In the genomic region with DNA sequence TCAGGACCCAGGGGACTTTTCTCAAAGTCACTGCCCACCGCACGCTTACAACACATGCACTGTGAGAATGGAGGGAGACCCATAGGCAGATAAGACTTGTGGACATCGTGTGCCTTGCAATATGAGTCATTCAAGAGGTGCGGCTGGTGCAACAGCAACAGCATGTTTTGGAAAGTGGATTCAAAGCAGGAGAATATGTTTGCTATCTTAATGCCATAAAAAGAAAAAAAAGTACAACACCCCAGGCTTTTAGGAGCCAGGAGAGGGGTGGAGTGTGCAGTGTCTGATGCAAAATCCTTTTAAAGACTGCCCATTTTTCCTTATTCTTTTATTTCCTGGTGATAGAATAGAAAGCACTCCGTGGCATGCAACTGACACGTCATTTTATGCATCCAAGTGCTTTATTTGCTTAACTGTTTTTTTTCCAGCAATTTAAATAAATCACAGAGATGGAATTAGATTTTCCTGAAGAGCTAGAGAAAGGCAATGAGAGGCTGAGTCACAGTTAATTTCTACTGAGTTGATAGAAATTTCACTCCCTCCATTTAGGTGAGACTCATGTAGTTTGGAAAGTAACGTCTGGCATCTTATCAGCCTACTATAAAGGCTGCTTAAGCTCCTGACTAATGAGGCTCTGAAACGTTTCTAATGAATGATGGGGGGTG, we compare ENCODE assay signal across 14 cellular contexts.
DNase-seq lines count a peak whose midpoint lies in the region; ATAC-seq, FAIRE-seq and TF ChIP-seq lines count a peak whose summit lies in the region.
"Had no signal": no experiment of that assay in that cellular context is flagged by ENCODE, and none has a peak within 500 bp of the region (broad histone marks: within the 10 kb centered on the region; RNA-seq: fewer than 3 reads in every experiment).

No MANE protein-coding gene starts in this region.

- ATAC-seq in left cardiac atrium (peak; percentile 47 to 89), heart right ventricle (no peak), HG03108 (IDR thresholded peaks at IDR 0.05; ENCODE audit: unreplicated experiment) (no peak)
- ATAC-seq in stimulated activated naive B cell treated with anti-CD40 and anti-IgM and Interleukin-4, amounts not matched to agents 10 μg/mL and 1 μg/mL and 100 μg/mL, for 72 hours (replicated peaks), result no peak
- ATAC-seq: GM12878 had no signal

- peaks cover 0 to 7% (median 0%) of the 10 kb centered on the region in 7 donors for H3K27me3 ChIP-seq in heart right ventricle
- H3K27me3 ChIP-seq: ascending aorta; BLaER1 treated with 17β-estradiol and CSF1 and Interleukin-3, amounts not matched to agents 10 nM and 100 nM; neutrophil; SJCRH30 had no signal

- no peaks in the 10 kb centered on the region for H3K9me3 Mint-ChIP-seq in stimulated activated naive B cell treated with anti-CD40 and anti-IgM and Interleukin-4, amounts not matched to agents 10 μg/mL and 1 μg/mL and 100 μg/mL, for 72 hours

- no peak overlapping the region for H3K27ac ChIP-seq in heart right ventricle
- H3K27ac ChIP-seq in RWPE1, result peak overlapping the region; percentile 58; the same call in 1 of the 2 replicates
- H3K27ac ChIP-seq: ascending aorta; BLaER1 treated with 17β-estradiol and CSF1 and Interleukin-3, amounts not matched to agents 10 nM and 100 nM; neutrophil; SJCRH30 had no signal

- H3K9me3 ChIP-seq in heart right ventricle, result no peaks in the 10 kb centered on the region
- H3K9me3 ChIP-seq: ascending aorta; BLaER1 treated with 17β-estradiol and CSF1 and Interleukin-3, amounts not matched to agents 10 nM and 100 nM; neutrophil; SJCRH30 had no signal

- no peaks in the 10 kb centered on the region for H3K4me1 ChIP-seq in heart right ventricle
- H3K4me1 ChIP-seq: ascending aorta; BLaER1 treated with 17β-estradiol and CSF1 and Interleukin-3, amounts not matched to agents 10 nM and 100 nM; SJCRH30 had no signal

- H3K27me3 Mint-ChIP-seq in stimulated activated naive B cell treated with anti-CD40 and anti-IgM and Interleukin-4, amounts not matched to agents 10 μg/mL and 1 μg/mL and 100 μg/mL, for 72 hours, result no peaks in the 10 kb centered on the region

- no peak overlapping the region for H3K27ac Mint-ChIP-seq in stimulated activated naive B cell treated with anti-CD40 and anti-IgM and Interleukin-4, amounts not matched to agents 10 μg/mL and 1 μg/mL and 100 μg/mL, for 72 hours

- POLR2A ChIA-PET in RWPE1 (lab: Yijun Ruan, JAX; ENCODE audit: low non-redundant PET), result no interaction called here

- DNase-seq in left cardiac atrium (peak; percentile 21), heart right ventricle (no peak), RWPE1 (ENCODE audit: low spot score) (peak; percentile 54), fibroblast of the aortic adventitia (ENCODE audit: low read depth) (peak; percentile 74), urothelium cell line (ENCODE audit: low spot score) (peak; percentile 50), NCI-H1694 treated with DMSO at 0.1 percent for 48 hours (lab: John Stamatoyannopoulos, UW) (no peak)
- DNase-seq in stimulated activated naive B cell treated with anti-CD40 and anti-IgM and Interleukin-4, amounts not matched to agents 10 μg/mL and 1 μg/mL and 100 μg/mL, for 72 hours, result no peak
- DNase-seq: NCI-H1092, SJCRH30 had no signal

- H3K4me3 Mint-ChIP-seq in stimulated activated naive B cell treated with anti-CD40 and anti-IgM and Interleukin-4, amounts not matched to agents 10 μg/mL and 1 μg/mL and 100 μg/mL, for 72 hours, result no peak overlapping the region

- no peaks in the 10 kb centered on the region for H3K4me1 Mint-ChIP-seq in stimulated activated naive B cell treated with anti-CD40 and anti-IgM and Interleukin-4, amounts not matched to agents 10 μg/mL and 1 μg/mL and 100 μg/mL, for 72 hours

- intact Hi-C loops in left cardiac atrium (cut with DNase I), result no loop called here
- intact Hi-C loops in heart right ventricle (cut with DNase I), result no loop called here

- CTCF ChIA-PET in RWPE1 (lab: Yijun Ruan, JAX), result interaction anchor here (0.7 kb wide), 1 partner anchor 26 kb away, joined by 4 read pairs; no protein-coding TSS in a partner anchor

- no peak overlapping the region for H3K4me3 ChIP-seq in heart right ventricle
- peak overlapping the region; percentile 51 for H3K4me3 ChIP-seq in fibroblast of the aortic adventitia (ENCODE audit: low read depth, low read length)
- H3K4me3 ChIP-seq: ascending aorta; BLaER1 treated with 17β-estradiol and CSF1 and Interleukin-3, amounts not matched to agents 10 nM and 100 nM; GM12878; SJCRH30 had no signal

- H3K36me3 ChIP-seq in heart right ventricle, result no peaks in the 10 kb centered on the region
- H3K36me3 ChIP-seq: ascending aorta; BLaER1 treated with 17β-estradiol and CSF1 and Interleukin-3, amounts not matched to agents 10 nM and 100 nM; neutrophil; SJCRH30 had no signal

- no peak for FAIRE-seq in urothelium cell line (lab: Jason Lieb, UNC)
- FAIRE-seq: GM12878 had no signal

- H3K36me3 Mint-ChIP-seq in stimulated activated naive B cell treated with anti-CD40 and anti-IgM and Interleukin-4, amounts not matched to agents 10 μg/mL and 1 μg/mL and 100 μg/mL, for 72 hours, result no peaks in the 10 kb centered on the region

- WGBS in heart right ventricle, 2 donors, result 48 to 51% methylated on average over 8 of the region's 8 CpGs

- TF ChIP-seq CTCF in heart right ventricle (IDR thresholded peaks at IDR 0.05), result no peak
- TF ChIP-seq CTCF in RWPE1 (conservative IDR thresholded peaks at IDR 0.05; ENCODE audit: low read depth), result no peak
- peak; percentile 25 for TF ChIP-seq CTCF in fibroblast of the aortic adventitia (IDR thresholded peaks at IDR 0.05; ENCODE audit: insufficient read depth, low read length)

Comparison
In these comparisons a context has a peak if more than half of its experiments do, and no peak if none do; other contexts are left out.
1. ATAC-seq: peak in left cardiac atrium (2 of 2); none in heart right ventricle (0 of 8), HG03108 (single experiment) and stimulated activated naive B cell treated with anti-CD40 and anti-IgM and Interleukin-4, amounts not matched to agents 10 μg/mL and 1 μg/mL and 100 μg/mL, for 72 hours (0 of 2).
2. DNase-seq: peak in left cardiac atrium (single experiment), RWPE1 (single experiment), fibroblast of the aortic adventitia (single experiment) and urothelium cell line (single experiment); none in heart right ventricle (0 of 2), NCI-H1694 treated with DMSO at 0.1 percent for 48 hours (single experiment) and stimulated activated naive B cell treated with anti-CD40 and anti-IgM and Interleukin-4, amounts not matched to agents 10 μg/mL and 1 μg/mL and 100 μg/mL, for 72 hours (single experiment).